8 cellular contexts compared by ENCODE assay signal in the genomic region with DNA sequence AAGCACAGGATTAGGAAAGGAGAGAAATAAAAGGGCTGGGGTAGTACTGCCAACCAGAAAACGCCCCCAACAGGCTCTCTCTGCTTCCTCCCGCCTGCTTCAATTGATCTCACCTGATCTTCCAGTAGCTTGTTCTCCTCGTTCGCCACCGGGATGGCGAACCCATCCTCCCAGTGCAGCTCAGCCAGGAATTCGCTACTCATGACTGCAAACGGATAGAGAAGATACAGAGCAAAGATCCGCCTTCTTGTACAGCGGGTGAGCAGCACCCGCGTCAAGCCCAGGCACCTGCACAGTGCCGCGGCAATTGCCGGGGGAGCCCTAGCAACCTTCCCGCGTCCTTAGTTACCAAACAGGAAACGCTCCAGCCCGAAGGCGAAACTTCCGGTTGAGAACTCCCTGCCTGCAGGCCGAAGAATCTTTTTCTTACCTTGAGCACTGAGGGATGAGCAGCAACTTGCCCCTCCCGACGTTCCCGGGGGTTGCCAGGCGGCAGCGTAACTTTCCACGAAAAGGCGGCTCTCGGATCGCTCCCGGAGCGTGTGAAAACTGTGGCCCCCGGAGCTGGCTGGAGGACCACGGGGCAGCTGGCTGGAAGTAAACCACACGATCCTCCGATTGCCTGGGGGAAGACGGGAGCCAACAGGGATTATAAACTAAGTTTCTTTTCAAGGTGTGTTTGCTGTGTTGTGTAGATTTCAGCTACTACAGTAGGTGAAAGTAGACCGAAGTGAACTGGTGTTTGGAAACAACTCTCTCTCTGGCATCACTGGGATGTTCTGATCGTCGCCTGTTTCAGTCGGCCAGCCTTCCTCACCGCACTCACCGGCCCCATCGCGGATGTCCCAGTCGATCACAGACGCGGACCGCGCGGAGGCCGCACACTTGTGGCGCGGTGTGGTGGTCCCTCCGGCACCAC. TPM values are rescaled to one million over a fixed set of nuclear protein-coding genes. Genes with fewer than 3 reads are reported as not detected.
DNase-seq lines count a peak whose midpoint lies in the region; ATAC-seq, FAIRE-seq and TF ChIP-seq lines count a peak whose summit lies in the region.

CCDC39 (minus strand) TSS at position 312 of the 919 bp plus-strand sequence; CDS start at position 203, 109 bp downstream.

- peak within 1 kb of the TSS; percentile 54; the same call in 1 of the 2 replicates for H3K27ac ChIP-seq in Panc1 (ENCODE audit: low read length)

- H3K36me3 ChIP-seq in Caco-2 (ENCODE audit: control insufficient read depth, insufficient read depth, low read length) (no peaks in the 10 kb centered on the region), Panc1 (ENCODE audit: control insufficient read depth, insufficient read depth, low read length) (no peaks in the 10 kb centered on the region)

- H3K27me3 Mint-ChIP-seq in Caco-2 (ENCODE audit: insufficient read depth, unreplicated experiment): peaks cover 12% of the 10 kb centered on the region

- intact Hi-C loops in Caco-2 (cut with micrococcal nuclease; ENCODE audit: unreplicated experiment): loop anchor here (2.0 kb wide), 1 partner anchor 77 kb away; the partner anchor contains the start of gene TTC14
- intact Hi-C loops in Panc1 (cut with micrococcal nuclease; ENCODE audit: unreplicated experiment): no loop called here

- DNase-seq in Caco-2 (peak; percentile 71 to 79), HS-5 (ENCODE audit: low read depth) (peak; percentile 61), Panc1 (ENCODE audit: low read depth, low spot score) (peak; percentile 43), frontal cortex (ENCODE audit: low spot score in 2 of 2) (peak; percentile 16 to 54), non-pigmented ciliary epithelial cell (ENCODE audit: low read depth) (peak; percentile 15), superior temporal gyrus (ENCODE audit: extremely low spot score) (peak; percentile 71)
- peak; percentile 82 for DNase-seq in activated effector memory CD4-positive, alpha-beta T cell treated with anti-CD3 and anti-CD28 coated beads, Interleukin-2, amount 50 U/mL, for 16 hours

- H3K4me3 ChIP-seq in Caco-2 (ENCODE audit: low read depth, low read length) (peak within 1 kb of the TSS; percentile 49), Panc1 (ENCODE audit: low read depth in 2 of 2, low read length in 2 of 2) (peak within 1 kb of the TSS; percentile 75 to 87)

- in situ Hi-C loops in Panc1 (cut with HindIII; ENCODE audit: low pct_unique_long_range_greater_than_20kb, low sequenced_read_pairs): no loop called here

- no TSS peak for BruUV-seq in Caco-2 (replicated peaks; lab: Mats Ljungman, UMichigan)
- BruUV-seq in Panc1 (replicated peaks; lab: Mats Ljungman, UMichigan): no TSS peak

- no peaks in the 10 kb centered on the region for H3K4me1 ChIP-seq in Caco-2
- peaks cover 12% of the 10 kb centered on the region for H3K4me1 ChIP-seq in Panc1 (ENCODE audit: control insufficient read depth, insufficient read depth, low read length)

- H3K36me3 Mint-ChIP-seq in Caco-2 (ENCODE audit: insufficient read depth, unreplicated experiment): no peaks in the 10 kb centered on the region

- POLR2A ChIA-PET in Caco-2 (lab: Charles Lee): no interaction called here
- POLR2A ChIA-PET in Panc1 (lab: Charles Lee): interaction anchor here (0.7 kb wide), 1 partner anchor 9 kb away, joined by 4 read pairs; no protein-coding TSS in a partner anchor

- no peak for FAIRE-seq in frontal cortex (lab: Jason Lieb, UNC)

- H3K4me1 Mint-ChIP-seq in Caco-2 (ENCODE audit: low read depth, unreplicated experiment): no peaks in the 10 kb centered on the region

- TF ChIP-seq CTCF in Caco-2 (IDR thresholded peaks at IDR 0.05; ENCODE audit: insufficient read depth in 1 of 2, low read depth in 1 of 2, low read length in 1 of 2, severe bottlenecking in 1 of 2, unreplicated experiment in 1 of 2): no peak
- no peak for TF ChIP-seq CTCF in Panc1 (IDR thresholded peaks at IDR 0.05)

- H3K27me3 ChIP-seq in Caco-2 (replicated peaks; ENCODE audit: control insufficient read depth, insufficient read depth, low read length) (no peaks in the 10 kb centered on the region), Panc1 (ENCODE audit: control insufficient read depth, insufficient read depth, low read length) (peaks cover 33% of the 10 kb centered on the region)

- no peaks in the 10 kb centered on the region for H3K9me3 Mint-ChIP-seq in Caco-2 (ENCODE audit: unreplicated experiment)

- H3K4me3 Mint-ChIP-seq in Caco-2 (ENCODE audit: unreplicated experiment): peak within 1 kb of the TSS; percentile 72

- ATAC-seq in GM21367 (IDR thresholded peaks at IDR 0.05; ENCODE audit: unreplicated experiment): peak; percentile 85
- ATAC-seq in Panc1: peak; percentile 98

- CTCF ChIA-PET in Caco-2 (lab: Charles Lee) (interaction anchor here (1.3 kb wide), 1 partner anchor 34 kb away, joined by 3 read pairs; no protein-coding TSS in a partner anchor), Panc1 (lab: Charles Lee) (interaction anchor here (0.5 kb wide), 1 partner anchor 123 kb away, joined by 4 read pairs; no protein-coding TSS in a partner anchor)

- no peaks in the 10 kb centered on the region for H3K9me3 ChIP-seq in Caco-2
- H3K9me3 ChIP-seq in Panc1 (ENCODE audit: control insufficient read depth, insufficient read depth, low read depth, low read length): no peaks in the 10 kb centered on the region

- peak within 1 kb of the TSS; percentile 54 for H3K27ac Mint-ChIP-seq in Caco-2 (ENCODE audit: unreplicated experiment)

RNA-seq across cellular contexts. Expression of gene CCDC39, which starts in this region (rescaled TPM):
- total RNA-seq in Caco-2 (2022): not detected in 2 replicates
- not detected for total RNA-seq in Panc1 (2021; ENCODE audit: unreplicated experiment)
- polyA plus RNA-seq in Panc1 (2012; ENCODE audit: insufficient read length): 0.71 TPM
- total RNA-seq in frontal cortex: 0.82 TPM

Comparison
In these comparisons a context has a peak if more than half of its experiments do, and no peak if none do; other contexts are left out.
1. Peak in every context shown above with its lines: DNase-seq, ATAC-seq, H3K4me3 ChIP-seq and H3K27ac ChIP-seq.
2. Peak in DNase-seq and H3K4me3 ChIP-seq in Caco-2; RNA of the gene not detected or under 1 TPM.
3. Peak in DNase-seq, ATAC-seq, H3K4me3 ChIP-seq and H3K27ac ChIP-seq in Panc1; RNA of the gene not detected or under 1 TPM.
4. Peak in DNase-seq in frontal cortex; RNA of the gene not detected or under 1 TPM.
5. DNase-seq: peak in every context shown above with its lines; median percentile 82 in activated effector memory CD4-positive, alpha-beta T cell treated with anti-CD3 and anti-CD28 coated beads, Interleukin-2, amount 50 U/mL, for 16 hours; 75 in Caco-2; 71 in superior temporal gyrus; 61 in HS-5; 43 in Panc1; 35 in frontal cortex; 15 in non-pigmented ciliary epithelial cell.